In the genomic region with DNA sequence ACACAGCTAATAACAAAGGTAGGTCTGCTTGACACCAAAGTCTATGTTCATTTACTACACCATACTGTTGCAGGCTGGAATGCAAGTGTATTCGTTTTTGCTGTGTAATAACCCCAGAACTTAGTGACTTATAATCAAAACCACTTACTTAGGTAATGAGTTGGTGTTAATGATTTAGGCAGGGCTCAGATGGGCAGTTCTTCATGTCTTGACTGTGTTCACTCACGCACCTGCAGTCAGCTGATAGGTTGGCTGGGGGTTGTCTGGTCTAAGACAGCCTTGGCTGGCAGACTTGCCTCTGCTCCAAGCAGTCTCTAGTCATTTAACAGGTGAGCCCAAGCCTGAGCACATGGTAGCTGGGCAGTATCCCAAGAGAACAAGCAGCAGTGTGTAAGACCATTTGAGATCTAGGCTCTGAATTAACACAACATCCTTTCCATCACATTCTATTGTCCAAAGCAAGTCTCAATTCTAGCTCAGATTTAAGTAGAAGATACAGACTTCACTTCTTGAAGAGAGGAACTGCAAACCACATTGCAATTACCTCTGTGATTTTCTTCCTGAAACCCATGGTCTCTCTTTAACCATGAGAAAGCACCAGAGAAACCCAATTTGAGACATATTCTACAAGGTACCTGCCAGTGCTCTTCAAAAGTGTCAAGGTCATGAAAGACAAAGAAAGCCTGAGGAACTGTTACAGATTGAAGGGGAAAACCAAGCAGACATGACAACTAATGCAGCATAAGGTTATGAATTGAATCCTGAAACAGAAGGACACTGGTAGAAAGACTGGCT, we compare ENCODE assay signal across 15 cellular contexts. TPM values are rescaled to one million over a fixed set of nuclear protein-coding genes. Genes with fewer than 3 reads are reported as not detected.
A peak's percentile ranks its signal among the peaks of the same experiment; 100 is the strongest.
DNase-seq lines count a peak whose midpoint lies in the region; ATAC-seq and TF ChIP-seq lines count a peak whose summit lies in the region.
"Had no signal": no experiment of that assay in that cellular context is flagged by ENCODE, and none has a peak within 500 bp of the region (broad histone marks: within the 10 kb centered on the region; RNA-seq: fewer than 3 reads in every experiment).

No MANE protein-coding gene starts in this region.

- peaks cover 0 to 8% (median 0%) of the 10 kb centered on the region in 9 donors for H3K4me1 ChIP-seq in heart right ventricle

- no peaks in the 10 kb centered on the region for H3K36me3 ChIP-seq in heart right ventricle

- H3K4me3 ChIP-seq in heart right ventricle: no peak overlapping the region

- intact Hi-C loops in heart right ventricle (cut with DNase I): loop anchor here in 1 of 10 donors (5.0 kb wide), 1 partner anchor 40 kb away; no protein-coding TSS in a partner anchor

- no peaks in the 10 kb centered on the region for H3K27me3 ChIP-seq in heart right ventricle

- no peaks in the 10 kb centered on the region for H3K9me3 ChIP-seq in heart right ventricle

- DNase-seq in heart right ventricle: no peak
- no peak for DNase-seq in GM10266 (ENCODE audit: extremely low spot score)
- no peak for DNase-seq in T1000 (lab: John Stamatoyannopoulos, UW)
- DNase-seq in NCI-H510A (lab: John Stamatoyannopoulos, UW): no peak
- DNase-seq: activated CD8-positive, alpha-beta memory T cell treated with anti-CD3 and anti-CD28 coated beads, Interleukin-2, amount 50 U/mL, for 4 hours; activated naive CD4-positive, alpha-beta T cell treated with anti-CD3 and anti-CD28 coated beads, Interleukin-2, amount 10 ng/mL, durations not matched to agents 7 days and 5 days; NCI-H1930; NCI-H748 treated with DMSO at 0.1 percent for 48 hours; posterior cingulate gyrus; T-cell had no signal

- no peak for TF ChIP-seq CTCF in VCaP (conservative IDR thresholded peaks at IDR 0.05)
- TF ChIP-seq CTCF in heart right ventricle (IDR thresholded peaks at IDR 0.05): no peak
- no peak for TF ChIP-seq CTCF in GM10266 (IDR thresholded peaks at IDR 0.05; ENCODE audit: control insufficient read depth, insufficient read depth, low read depth, missing control alignments)

- ATAC-seq in GM18867 (IDR thresholded peaks at IDR 0.05; ENCODE audit: unreplicated experiment) (peak; percentile 74), GM19468 (IDR thresholded peaks at IDR 0.05; ENCODE audit: extremely low read depth, unreplicated experiment) (peak; percentile 74), HG03095 (IDR thresholded peaks at IDR 0.05; ENCODE audit: unreplicated experiment) (peak; percentile 59), heart right ventricle (no peak)
- ATAC-seq: T-cell had no signal

- peak overlapping the region; percentile 32 for H3K27ac ChIP-seq in VCaP
- H3K27ac ChIP-seq in heart right ventricle: no peak overlapping the region
- H3K27ac ChIP-seq: RWPE1 had no signal

- WGBS in heart right ventricle, 2 donors: 90 to 93% methylated on average over 2 of the region's 2 CpGs

RNA-seq across cellular contexts. Expression of a gene that starts 13.3 kb away (rescaled TPM):
- total RNA-seq in heart right ventricle: 1 to 10 TPM in 1 of 10 donors, under 1 TPM in 9; 0.04 to 1.0 (median 0.19) TPM
- polyA plus RNA-seq in heart right ventricle: under 1 TPM; 0.15 to 0.23 TPM
- total RNA-seq: T-cell had no signal

Comparison
In these comparisons a context has a peak if more than half of its experiments do, and no peak if none do; other contexts are left out.
1. ATAC-seq: peak in GM18867 (single experiment), GM19468 (single experiment) and HG03095 (single experiment); none in heart right ventricle (0 of 8).